In the genomic region with DNA sequence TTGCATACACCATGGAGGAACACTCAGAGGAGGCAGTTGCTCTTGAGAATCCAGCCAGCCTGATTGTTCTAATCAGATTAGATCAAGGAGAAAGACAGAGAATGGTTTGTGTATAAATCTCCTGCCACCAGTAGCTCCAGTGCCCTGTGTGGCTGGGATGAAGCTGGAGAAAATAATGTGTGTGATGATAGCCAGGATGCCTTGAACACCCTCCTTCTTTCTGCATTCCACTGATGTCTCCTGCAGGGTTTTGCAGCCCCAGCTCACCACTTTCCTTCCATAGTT, we compare ENCODE assay signal across 20 cellular contexts.
"Had no signal": no experiment of that assay in that cellular context is flagged by ENCODE, and none has a peak within 500 bp of the region (broad histone marks: within the 10 kb centered on the region; RNA-seq: fewer than 3 reads in every experiment).

No MANE protein-coding gene starts in this region.

- H3K27ac Mint-ChIP-seq: naive thymus-derived CD8-positive, alpha-beta T cell; progenitor cell of endocrine pancreas; stimulated activated memory B cell treated with anti-CD40 and anti-IgM and Interleukin-4, amounts not matched to agents 10 μg/mL and 1 μg/mL and 100 μg/mL, for 72 hours had no signal

- DNase-seq: dorsolateral prefrontal cortex; effector CD4-positive, alpha-beta T cell; foreskin fibroblast; gastrocnemius medialis; left ventricle myocardium superior; lower lobe of right lung; naive thymus-derived CD8-positive, alpha-beta T cell; right lobe of liver; small intestine; stimulated activated CD4-positive, alpha-beta T cell treated with anti-CD3 and anti-CD28 coated beads, Interleukin-12 subunit alpha, Interleukin-12 subunit beta, amount 100 ng/mL, for 4 hours; stimulated activated CD4-positive, alpha-beta T cell treated with anti-CD3 and anti-CD28 coated beads, Interleukin-2, amount 100 ng/mL, for 24 hours; stimulated activated CD4-positive, alpha-beta T cell treated with anti-CD3 and anti-CD28 coated beads, Interleukin-4, amount 100 ng/mL, for 4 hours; stimulated activated naive CD8-positive, alpha-beta T cell treated with anti-CD3 and anti-CD28 coated beads, Interleukin-15, Interleukin-2, amounts not matched to agents 100 U/mL and 50 U/mL, for 24 hours; testis; tibial artery; upper lobe of left lung; uterus had no signal

- H3K36me3 ChIP-seq: gastrocnemius medialis, lower lobe of right lung, right lobe of liver, upper lobe of left lung, uterus had no signal

- H3K4me1 ChIP-seq: gastrocnemius medialis, lower lobe of right lung, parathyroid adenoma, right lobe of liver, testis, tibial artery, upper lobe of left lung, uterus had no signal

- H3K36me3 Mint-ChIP-seq: naive thymus-derived CD8-positive, alpha-beta T cell; stimulated activated memory B cell treated with anti-CD40 and anti-IgM and Interleukin-4, amounts not matched to agents 10 μg/mL and 1 μg/mL and 100 μg/mL, for 72 hours had no signal

- H3K27me3 ChIP-seq: dorsolateral prefrontal cortex, gastrocnemius medialis, right lobe of liver, testis, tibial artery, upper lobe of left lung, uterus had no signal

- H2AFZ ChIP-seq: parathyroid adenoma had no signal

- H3K27ac ChIP-seq: dorsolateral prefrontal cortex, gastrocnemius medialis, lower lobe of right lung, parathyroid adenoma, right lobe of liver, testis, tibial artery, upper lobe of left lung, uterus had no signal

- H3K9me3 Mint-ChIP-seq: naive thymus-derived CD8-positive, alpha-beta T cell; stimulated activated memory B cell treated with anti-CD40 and anti-IgM and Interleukin-4, amounts not matched to agents 10 μg/mL and 1 μg/mL and 100 μg/mL, for 72 hours had no signal

- H3K9ac ChIP-seq: parathyroid adenoma had no signal

- H3K79me2 ChIP-seq: parathyroid adenoma had no signal

- H3K9me3 ChIP-seq: gastrocnemius medialis, lower lobe of right lung, right lobe of liver, testis, tibial artery, upper lobe of left lung, uterus had no signal

- H3K27me3 Mint-ChIP-seq: naive thymus-derived CD8-positive, alpha-beta T cell; progenitor cell of endocrine pancreas had no signal

- H3K4me3 ChIP-seq: dorsolateral prefrontal cortex, gastrocnemius medialis, lower lobe of right lung, right lobe of liver, testis, tibial artery, upper lobe of left lung, uterus had no signal

- H3K4me3 Mint-ChIP-seq: naive thymus-derived CD8-positive, alpha-beta T cell; stimulated activated memory B cell treated with anti-CD40 and anti-IgM and Interleukin-4, amounts not matched to agents 10 μg/mL and 1 μg/mL and 100 μg/mL, for 72 hours had no signal
